ENCODE assay signal across 23 cellular contexts in genomic region chr3:9828801-9829755, GRCh38. TPM values are rescaled to one million over a fixed set of nuclear protein-coding genes. Genes with fewer than 3 reads are reported as not detected.
"Had no signal": no experiment of that assay in that cellular context is flagged by ENCODE, and none has a peak within 500 bp of the region (broad histone marks: within the 10 kb centered on the region; RNA-seq: fewer than 3 reads in every experiment).

No MANE protein-coding gene starts in this region.

- H3K27ac ChIP-seq: esophagus squamous epithelium, gastroesophageal sphincter, left lung, neutrophil, testis, tibial nerve had no signal

- ATAC-seq: effector memory CD8-positive, alpha-beta T cell; gastroesophageal sphincter; left lung; stimulated activated naive B cell treated with anti-CD40 and anti-IgM and Interleukin-4, amounts not matched to agents 10 μg/mL and 1 μg/mL and 100 μg/mL, for 72 hours; stimulated activated naive CD8-positive, alpha-beta T cell treated with anti-CD3 and anti-CD28 coated beads, Interleukin-15, amount 100 ng/mL, for 72 hours had no signal

- H3K4me1 ChIP-seq: esophagus squamous epithelium, gastroesophageal sphincter, left lung, testis, tibial nerve had no signal

- H3K9me3 ChIP-seq: esophagus squamous epithelium, gastroesophageal sphincter, left lung, neutrophil, testis, tibial nerve had no signal

- DNase-seq: effector memory CD8-positive, alpha-beta T cell; esophagus squamous epithelium; foreskin fibroblast; glutamatergic neuron; islet precursor cell; left lung; mesenchymal stem cell; midbrain; nephron progenitor cell; right cardiac atrium; stimulated activated CD4-positive, alpha-beta T cell treated with anti-CD3 and anti-CD28 coated beads, Interleukin-15, amount 100 ng/mL, for 24 hours; stimulated activated CD4-positive, alpha-beta T cell treated with anti-CD3 and anti-CD28 coated beads, Interleukin-1b, Interleukin-23, amount 100 ng/mL, for 48 hours; stimulated activated CD4-positive, alpha-beta T cell treated with anti-CD3 and anti-CD28 coated beads, Interleukin-4, amount 100 ng/mL, for 24 hours; stimulated activated naive B cell treated with anti-CD40 and anti-IgM and Interleukin-4, amounts not matched to agents 10 μg/mL and 1 μg/mL and 100 μg/mL, for 72 hours; stimulated activated naive CD8-positive, alpha-beta T cell treated with anti-CD3 and anti-CD28 coated beads, Interleukin-15, amount 100 ng/mL, for 72 hours; testis had no signal

- H3K4me3 ChIP-seq: esophagus squamous epithelium, gastroesophageal sphincter, left lung, lung, testis, tibial nerve had no signal

- H3K27me3 ChIP-seq: esophagus squamous epithelium, gastroesophageal sphincter, left lung, neutrophil, testis, tibial nerve had no signal

- FAIRE-seq: colon had no signal

RNA-seq across cellular contexts. Expression of gene CIDEC, which starts 51.0 kb away (rescaled TPM):
- total RNA-seq: epithelial cell of proximal tubule, esophagus squamous epithelium, left lung, lung, osteocyte had no signal
